12 cellular contexts compared by ENCODE assay signal in genomic region chr6:56440551-56440981, GRCh38.
"Had no signal": no experiment of that assay in that cellular context is flagged by ENCODE, and none has a peak within 500 bp of the region (broad histone marks: within the 10 kb centered on the region; RNA-seq: fewer than 3 reads in every experiment).

No MANE protein-coding gene starts in this region.

- H3K27me3 ChIP-seq: uterus had no signal

- FAIRE-seq: colon, frontal cortex had no signal

- DNase-seq: activated CD4-positive, alpha-beta T cell treated with anti-CD3 and anti-CD28 coated beads, Interleukin-2, amount 50 U/mL, for 48 hours; activated CD4-positive, CD25-positive, alpha-beta regulatory T cell treated with anti-CD3 and anti-CD28 coated beads, Interleukin-2, amount 50 U/mL, for 72 hours; activated gamma-delta T cell treated with Interleukin-2 at 50 U/mL for 16 hours; activated naive CD8-positive, alpha-beta T cell treated with anti-CD3 and anti-CD28 coated beads, Interleukin-2, amount 10 ng/mL, durations not matched to agents 7 days and 5 days; activated T-cell treated with anti-CD3 and anti-CD28 coated beads, Interleukin-2, amount 50 U/mL, for 72 hours; anterior cingulate cortex; occipital lobe; psoas muscle; stimulated activated CD4-positive, alpha-beta T cell treated with anti-CD3 and anti-CD28 coated beads, Interleukin-4, amount 100 ng/mL, for 4 hours; uterus had no signal

- H3K36me3 ChIP-seq: uterus had no signal

- H3K4me1 ChIP-seq: psoas muscle, uterus had no signal

- H3K27ac ChIP-seq: psoas muscle, uterus had no signal

- H3K4me3 ChIP-seq: psoas muscle, uterus had no signal

- H3K9me3 ChIP-seq: uterus had no signal

- ATAC-seq: activated T-cell treated with anti-CD3 and anti-CD28 coated beads, Interleukin-2, amount 50 U/mL, for 72 hours; psoas muscle had no signal
